Comparison of ENCODE assay signal across 1 cellular context in the genomic region with DNA sequence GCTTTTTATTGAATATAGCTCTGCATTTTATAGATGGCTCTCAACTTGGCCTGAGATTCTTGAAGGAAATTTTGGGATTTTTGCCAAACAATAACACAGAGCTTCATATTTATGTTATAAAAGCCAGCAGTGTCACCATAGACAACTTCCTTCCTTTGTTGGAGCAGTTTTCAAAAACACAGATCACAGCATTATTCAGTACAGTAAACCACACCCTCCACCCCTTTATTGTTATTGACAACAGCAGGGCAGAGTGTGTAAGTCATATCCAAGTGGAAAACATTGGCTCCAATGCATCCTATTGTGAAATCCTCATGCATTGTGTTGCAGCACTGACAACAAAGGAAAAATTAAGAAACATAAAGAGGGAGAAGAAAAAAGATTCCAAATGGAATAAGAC.
TF ChIP-seq lines count a peak whose summit lies in the region.

No MANE protein-coding gene starts in this region.

TF ChIP-seq in SK-N-SH treated with all-trans-retinoic acid at 6 μM for 48 hours, 23 proteins besides CTCF, POLR2A, EP300 and RAD21 (continued from another document):
- TF ChIP-seq, protein P1, sequence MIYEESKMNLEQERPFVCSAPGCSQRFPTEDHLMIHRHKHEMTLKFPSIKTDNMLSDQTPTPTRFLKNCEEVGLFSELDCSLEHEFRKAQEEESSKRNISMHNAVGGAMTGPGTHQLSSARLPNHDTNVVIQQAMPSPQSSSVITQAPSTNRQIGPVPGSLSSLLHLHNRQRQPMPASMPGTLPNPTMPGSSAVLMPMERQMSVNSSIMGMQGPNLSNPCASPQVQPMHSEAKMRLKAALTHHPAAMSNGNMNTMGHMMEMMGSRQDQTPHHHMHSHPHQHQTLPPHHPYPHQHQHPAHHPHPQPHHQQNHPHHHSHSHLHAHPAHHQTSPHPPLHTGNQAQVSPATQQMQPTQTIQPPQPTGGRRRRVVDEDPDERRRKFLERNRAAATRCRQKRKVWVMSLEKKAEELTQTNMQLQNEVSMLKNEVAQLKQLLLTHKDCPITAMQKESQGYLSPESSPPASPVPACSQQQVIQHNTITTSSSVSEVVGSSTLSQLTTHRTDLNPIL (CRISPR knock-in tag; IDR thresholded peaks at IDR 0.05; ENCODE audit: low read depth): no peak
- TF ChIP-seq ZNF70 (CRISPR knock-in tag; IDR thresholded peaks at IDR 0.05): no peak
- TF ChIP-seq ISL1 (CRISPR knock-in tag; IDR thresholded peaks at IDR 0.05): no peak
TF ChIP-seq in SK-N-SH treated with all-trans-retinoic acid at 6 μM for 48 hours: peak in this region for 0.
